ENCODE assay signal across 8 cellular contexts in the genomic region with DNA sequence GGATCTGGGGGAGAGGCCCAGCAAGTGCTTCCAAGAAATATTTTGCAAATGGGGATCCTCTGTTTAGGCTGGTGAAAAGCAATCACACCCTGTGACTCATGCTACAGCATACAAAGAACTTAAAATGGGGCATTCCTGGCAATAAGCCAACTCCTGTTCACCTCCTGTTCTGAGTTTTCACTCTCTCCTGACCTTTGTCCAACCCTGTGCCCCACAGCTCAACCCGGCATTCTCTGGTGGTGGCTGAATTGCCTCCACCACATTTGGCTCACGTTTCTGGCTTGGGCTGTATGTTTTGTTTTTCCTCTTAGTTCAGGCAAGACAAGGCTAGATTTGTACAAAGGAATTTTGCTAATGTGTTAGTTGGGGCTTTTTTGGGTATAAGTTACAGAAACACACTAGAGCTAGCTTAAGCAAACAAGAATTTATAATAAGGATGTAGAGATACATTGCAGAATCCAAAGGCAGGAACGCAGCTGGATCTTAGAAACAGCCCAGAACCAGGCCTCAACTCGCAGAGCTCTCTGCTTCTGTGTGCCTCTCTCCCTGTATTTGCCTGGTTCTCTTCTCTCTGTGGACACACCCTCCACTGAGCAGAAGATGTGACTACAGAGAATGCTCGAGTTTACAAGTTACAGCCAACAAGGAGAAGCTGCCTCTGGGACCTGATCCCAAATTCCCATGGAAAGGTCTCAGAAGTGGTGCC. TPM values are rescaled to one million over a fixed set of nuclear protein-coding genes. Genes with fewer than 3 reads are reported as not detected.
DNase-seq lines count a peak whose midpoint lies in the region; ATAC-seq and TF ChIP-seq lines count a peak whose summit lies in the region.

No MANE protein-coding gene starts in this region.

- no peaks in the 10 kb centered on the region for H3K27me3 Mint-ChIP-seq in activated T-cell treated with anti-CD3 and anti-CD28 coated beads, Interleukin-2, amount 50 U/mL, for 72 hours (ENCODE audit: low read depth)
- H3K27me3 Mint-ChIP-seq in CD4-positive, alpha-beta T cell: no peaks in the 10 kb centered on the region

- ATAC-seq in activated T-cell treated with anti-CD3 and anti-CD28 coated beads, Interleukin-2, amount 50 U/mL, for 72 hours (replicated peaks in 1 of 2): peak; percentile 29 to 62
- ATAC-seq in GM18520 (IDR thresholded peaks at IDR 0.05; ENCODE audit: unreplicated experiment) (no peak), HG03139 (IDR thresholded peaks at IDR 0.05; ENCODE audit: unreplicated experiment) (no peak), HG03159 (IDR thresholded peaks at IDR 0.05; ENCODE audit: unreplicated experiment) (no peak)
- ATAC-seq in CD4-positive, alpha-beta T cell (ENCODE audit: poor library complexity): no peak

- no peak overlapping the region for H2AK5ac ChIP-seq in mesendoderm (ENCODE audit: low read length)

- H4K5ac ChIP-seq in mesendoderm (ENCODE audit: low read length): no peak overlapping the region

- no peak overlapping the region for H2BK120ac ChIP-seq in mesendoderm (ENCODE audit: low read depth, low read length)

- no peak overlapping the region for H3K23ac ChIP-seq in mesendoderm (ENCODE audit: low read length)

- H3K27me3 ChIP-seq in mesendoderm (ENCODE audit: insufficient read depth, low read length, poor library complexity): no peaks in the 10 kb centered on the region
- no peaks in the 10 kb centered on the region for H3K27me3 ChIP-seq in CD4-positive, alpha-beta T cell (ENCODE audit: control insufficient read depth, insufficient read depth, low read length)

- POLR2A ChIA-PET in CD4-positive, alpha-beta T cell (lab: Charles Lee): interaction anchor here (0.6 to 1.3 kb wide), 3 partner anchors 9 to 70 kb away, joined by 3 to 4 read pairs (median 3); partner anchors contain the start of gene ABCC10

- H3K79me1 ChIP-seq in mesendoderm (ENCODE audit: low read length): no peaks in the 10 kb centered on the region

- no peak overlapping the region for H3K27ac Mint-ChIP-seq in activated T-cell treated with anti-CD3 and anti-CD28 coated beads, Interleukin-2, amount 50 U/mL, for 72 hours
- H3K27ac Mint-ChIP-seq in CD4-positive, alpha-beta T cell: no peak overlapping the region

- H3K4me1 ChIP-seq in mesendoderm (ENCODE audit: control insufficient read depth, low read depth, low read length): no peaks in the 10 kb centered on the region

- H3K9me3 Mint-ChIP-seq in activated T-cell treated with anti-CD3 and anti-CD28 coated beads, Interleukin-2, amount 50 U/mL, for 72 hours: no peaks in the 10 kb centered on the region
- H3K9me3 Mint-ChIP-seq in CD4-positive, alpha-beta T cell: no peaks in the 10 kb centered on the region

- H2BK5ac ChIP-seq in mesendoderm (ENCODE audit: low read length): no peak overlapping the region

- H3K27ac ChIP-seq in coronary artery: peak overlapping the region; percentile 36 to 75
- H3K27ac ChIP-seq in mesendoderm (ENCODE audit: low read depth, low read length): no peak overlapping the region
- no peak overlapping the region for H3K27ac ChIP-seq in CD4-positive, alpha-beta T cell (ENCODE audit: low read depth, low read length)

- peaks cover 14% of the 10 kb centered on the region for H3K4me1 Mint-ChIP-seq in activated T-cell treated with anti-CD3 and anti-CD28 coated beads, Interleukin-2, amount 50 U/mL, for 72 hours (ENCODE audit: low read depth)
- peaks cover 1% of the 10 kb centered on the region for H3K4me1 Mint-ChIP-seq in CD4-positive, alpha-beta T cell (ENCODE audit: low read depth)

- no peak overlapping the region for H3K4me2 ChIP-seq in mesendoderm (ENCODE audit: low read length)

- no peak overlapping the region for H4K8ac ChIP-seq in mesendoderm (ENCODE audit: low read depth, low read length)

- H3K4ac ChIP-seq in mesendoderm (ENCODE audit: low read depth, low read length): no peak overlapping the region

- H3K36me3 Mint-ChIP-seq in activated T-cell treated with anti-CD3 and anti-CD28 coated beads, Interleukin-2, amount 50 U/mL, for 72 hours (ENCODE audit: insufficient read depth in 2 of 2): no peaks in the 10 kb centered on the region
- peaks cover 41% of the 10 kb centered on the region for H3K36me3 Mint-ChIP-seq in CD4-positive, alpha-beta T cell (ENCODE audit: low read depth)

- no peak overlapping the region for H3K18ac ChIP-seq in mesendoderm (ENCODE audit: low read length)

- intact Hi-C loops in CD4-positive, alpha-beta T cell (cut with DNase I, micrococcal nuclease): no loop called here

- H2BK15ac ChIP-seq in mesendoderm (replicated peaks; ENCODE audit: low read depth): no peak overlapping the region

- H3K36me3 ChIP-seq in mesendoderm (ENCODE audit: control insufficient read depth, insufficient read depth, low read length): peaks cover 1% of the 10 kb centered on the region

- WGBS in mesendoderm (ENCODE audit: extremely low coverage, insufficient coverage, low lambda C conversion rate): no CpG with 5 or more reads among the region's 5 CpGs

- DNase-seq in activated T-cell treated with anti-CD3 and anti-CD28 coated beads, Interleukin-2, amount 50 U/mL, for 72 hours: no peak
- no peak for DNase-seq in activated T-cell treated with anti-CD3 and anti-CD28 coated beads, Interleukin-2, amount 50 U/mL, for 48 hours
- DNase-seq in coronary artery (ENCODE audit: low spot score) (no peak), mesendoderm (peak; percentile 17)
- no peak for DNase-seq in CD4-positive, alpha-beta T cell

- H3K4me3 ChIP-seq in coronary artery (no peak overlapping the region), mesendoderm (ENCODE audit: low read length) (no peak overlapping the region)

- no peaks in the 10 kb centered on the region for H3K79me2 ChIP-seq in mesendoderm (ENCODE audit: control insufficient read depth, insufficient read depth, low read length)

- no peaks in the 10 kb centered on the region for H3K9me3 ChIP-seq in CD4-positive, alpha-beta T cell (ENCODE audit: control insufficient read depth, low read length)

- H3K4me3 Mint-ChIP-seq in activated T-cell treated with anti-CD3 and anti-CD28 coated beads, Interleukin-2, amount 50 U/mL, for 72 hours: no peak overlapping the region
- H3K4me3 Mint-ChIP-seq in CD4-positive, alpha-beta T cell: no peak overlapping the region

- no peak overlapping the region for H3K9ac ChIP-seq in mesendoderm (ENCODE audit: low read length)

- CTCF ChIA-PET in CD4-positive, alpha-beta T cell (lab: Charles Lee): no interaction called here

- TF ChIP-seq CTCF in coronary artery (IDR thresholded peaks at IDR 0.05): no peak
- TF ChIP-seq CTCF in CD4-positive, alpha-beta T cell (IDR thresholded peaks at IDR 0.05): no peak

- H3K56ac ChIP-seq in mesendoderm (ENCODE audit: low read length): no peak overlapping the region

RNA-seq across cellular contexts. Expression of gene ABCC10, which starts 9.4 kb away (rescaled TPM):
- 10 to 100 TPM; 32.8 to 36.4 TPM for total RNA-seq in activated T-cell treated with anti-CD3 and anti-CD28 coated beads, Interleukin-2, amount 50 U/mL, for 72 hours
- polyA plus RNA-seq in mesendoderm (2013, experiment 1 of 2): 10.6 TPM
- 10.0 TPM for polyA plus RNA-seq in mesendoderm (2013, experiment 2 of 2)
- total RNA-seq in CD4-positive, alpha-beta T cell: 10 to 100 TPM; 35.7 to 38.5 TPM

RNA-seq across cellular contexts. Expression of gene DLK2, which starts 18.6 kb away (rescaled TPM):
- total RNA-seq in activated T-cell treated with anti-CD3 and anti-CD28 coated beads, Interleukin-2, amount 50 U/mL, for 72 hours: 1 to 10 TPM; 1.6 to 2.6 TPM
- polyA plus RNA-seq in mesendoderm (2013, experiment 1 of 2): 0.13 TPM
- polyA plus RNA-seq in mesendoderm (2013, experiment 2 of 2): 0.29 TPM
- under 1 TPM; 0.19 to 0.36 TPM for total RNA-seq in CD4-positive, alpha-beta T cell

RNA-seq across cellular contexts. Expression of gene TJAP1, which starts 40.6 kb away (rescaled TPM):
- 10 to 100 TPM; 68.6 to 77.2 TPM for total RNA-seq in activated T-cell treated with anti-CD3 and anti-CD28 coated beads, Interleukin-2, amount 50 U/mL, for 72 hours
- 28.1 TPM for polyA plus RNA-seq in mesendoderm (2013, experiment 1 of 2)
- polyA plus RNA-seq in mesendoderm (2013, experiment 2 of 2): 25.9 TPM
- total RNA-seq in CD4-positive, alpha-beta T cell: 10 to 100 TPM; 23.6 to 24.4 TPM

Comparison
In these comparisons a context has a peak if more than half of its experiments do, and no peak if none do; other contexts are left out.
1. ATAC-seq: peak in activated T-cell treated with anti-CD3 and anti-CD28 coated beads, Interleukin-2, amount 50 U/mL, for 72 hours (2 of 2); none in GM18520 (single experiment), HG03139 (single experiment), HG03159 (single experiment) and CD4-positive, alpha-beta T cell (single experiment).
2. H3K27ac ChIP-seq: peak in coronary artery (2 of 2); none in mesendoderm (single experiment) and CD4-positive, alpha-beta T cell (single experiment).